In genomic region chr6:73586416-73586974, GRCh38 we compare ENCODE assay signal across 8 cellular contexts.
DNase-seq lines count a peak whose midpoint lies in the region; ATAC-seq and TF ChIP-seq lines count a peak whose summit lies in the region.

No MANE protein-coding gene starts in this region.

- H3K27me3 ChIP-seq in OCI-LY3 (ENCODE audit: low read depth, low read length): no peaks in the 10 kb centered on the region

- H3K4me3 ChIP-seq in OCI-LY3 (ENCODE audit: low read length): peak overlapping the region; percentile 62

- H4K20me1 ChIP-seq in OCI-LY3 (ENCODE audit: insufficient read depth, low read length): no peaks in the 10 kb centered on the region

- POLR2A ChIA-PET in naive thymus-derived CD8-positive, alpha-beta T cell (lab: Charles Lee): interaction anchor here (0.6 to 7.3 kb wide), 8 partner anchors 9 to 235 kb away, joined by 3 to 198 read pairs (median 5); partner anchors contain the start of genes EEF1A1, MTO1 and SLC17A5

- peaks cover 12 to 24% of the 10 kb centered on the region in 2 donors for H3K4me1 Mint-ChIP-seq in effector memory CD8-positive, alpha-beta T cell (ENCODE audit: low read depth in 2 of 2)
- H3K4me1 Mint-ChIP-seq in naive thymus-derived CD8-positive, alpha-beta T cell: peaks cover 11 to 41% (median 29%) of the 10 kb centered on the region in 4 donors

- peak; percentile 10 for ATAC-seq in GM19467 (IDR thresholded peaks at IDR 0.05; ENCODE audit: unreplicated experiment)
- ATAC-seq in effector memory CD8-positive, alpha-beta T cell (replicated peaks): no peak
- peak in 1 of 2 donors; percentile 11 for ATAC-seq in naive thymus-derived CD8-positive, alpha-beta T cell

- H3K4me2 ChIP-seq in OCI-LY3 (ENCODE audit: low read length): peak overlapping the region; percentile 81

- no peaks in the 10 kb centered on the region for H3K79me2 ChIP-seq in OCI-LY3 (ENCODE audit: low read length)

- no peak for DNase-seq in effector memory CD8-positive, alpha-beta T cell
- DNase-seq in naive thymus-derived CD8-positive, alpha-beta T cell: no peak
- DNase-seq in NCI-H82 treated with DMSO at 0.1 percent for 48 hours (lab: John Stamatoyannopoulos, UW; ENCODE audit: unreplicated experiment): no peak
- no peak for DNase-seq in ecto neural progenitor cell (ENCODE audit: low spot score)
- DNase-seq in GF-D8 (lab: John Stamatoyannopoulos, UW): no peak

- TF ChIP-seq CTCF in 22Rv1 (IDR thresholded peaks at IDR 0.05): no peak
- TF ChIP-seq CTCF in OCI-LY3 (IDR thresholded peaks at IDR 0.05; ENCODE audit: low read depth, low read length): no peak

- peaks cover 21% of the 10 kb centered on the region for H3K4me1 ChIP-seq in OCI-LY3 (ENCODE audit: low read length)

- no peaks in the 10 kb centered on the region for H3K27me3 Mint-ChIP-seq in effector memory CD8-positive, alpha-beta T cell
- no peaks in the 10 kb centered on the region for H3K27me3 Mint-ChIP-seq in naive thymus-derived CD8-positive, alpha-beta T cell

- H3K9me3 ChIP-seq in OCI-LY3 (ENCODE audit: insufficient read depth, low read length): no peaks in the 10 kb centered on the region

- peak overlapping the region; percentile 97 to 98 for H3K27ac Mint-ChIP-seq in effector memory CD8-positive, alpha-beta T cell
- peak overlapping the region; percentile 98 to 100 (median 99) for H3K27ac Mint-ChIP-seq in naive thymus-derived CD8-positive, alpha-beta T cell

- H3K27ac ChIP-seq in 22Rv1 (peak overlapping the region; percentile 90), OCI-LY3 (ENCODE audit: low read length) (peak overlapping the region; percentile 87)

- peak overlapping the region; percentile 70 to 80 for H3K4me3 Mint-ChIP-seq in effector memory CD8-positive, alpha-beta T cell
- peak overlapping the region; percentile 78 to 92 (median 88) for H3K4me3 Mint-ChIP-seq in naive thymus-derived CD8-positive, alpha-beta T cell

- H3K9ac ChIP-seq in OCI-LY3 (ENCODE audit: low read length): peak overlapping the region; percentile 63

- H3K9me3 Mint-ChIP-seq in effector memory CD8-positive, alpha-beta T cell: no peaks in the 10 kb centered on the region
- no peaks in the 10 kb centered on the region for H3K9me3 Mint-ChIP-seq in naive thymus-derived CD8-positive, alpha-beta T cell

- H3K36me3 ChIP-seq in OCI-LY3 (replicated peaks; ENCODE audit: low read depth, low read length): no peaks in the 10 kb centered on the region

- H3K36me3 Mint-ChIP-seq in effector memory CD8-positive, alpha-beta T cell (ENCODE audit: insufficient read depth): peaks cover 3% of the 10 kb centered on the region
- H3K36me3 Mint-ChIP-seq in naive thymus-derived CD8-positive, alpha-beta T cell: no peaks in the 10 kb centered on the region

- H2AFZ ChIP-seq in OCI-LY3 (ENCODE audit: low read depth, low read length): peak overlapping the region; percentile 89
